In the genomic region with DNA sequence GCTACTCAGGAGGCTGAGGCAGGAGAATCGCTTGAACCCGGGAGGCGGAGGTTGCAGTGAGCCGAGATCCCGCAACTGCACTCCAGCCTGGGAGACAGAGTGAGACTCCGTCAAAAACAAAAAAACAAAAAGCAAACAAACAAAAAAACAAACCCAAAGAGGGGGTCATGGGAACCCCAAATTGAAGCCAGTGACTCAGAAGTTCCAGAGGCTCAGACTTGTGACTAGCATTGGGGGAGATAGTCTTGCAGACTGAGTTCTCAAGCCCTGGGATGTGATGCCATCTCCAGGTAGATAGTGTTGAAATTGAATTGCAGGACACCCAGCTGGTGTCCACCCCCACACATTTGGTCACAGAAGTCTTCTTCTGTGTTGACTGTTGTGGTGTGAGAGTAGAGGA, we compare ENCODE assay signal across 13 cellular contexts. TPM values are rescaled to one million over a fixed set of nuclear protein-coding genes. Genes with fewer than 3 reads are reported as not detected.
DNase-seq lines count a peak whose midpoint lies in the region; ATAC-seq and TF ChIP-seq lines count a peak whose summit lies in the region.
"Had no signal": no experiment of that assay in that cellular context is flagged by ENCODE, and none has a peak within 500 bp of the region (broad histone marks: within the 10 kb centered on the region; RNA-seq: fewer than 3 reads in every experiment).

No MANE protein-coding gene starts in this region.

- no peak for ATAC-seq in GM19351 (IDR thresholded peaks at IDR 0.05; ENCODE audit: unreplicated experiment)

- peak overlapping the region; percentile 52 for H3K27ac ChIP-seq in suprapubic skin
- H3K27ac ChIP-seq: BLaER1 had no signal

- H3K4me3 ChIP-seq in fibroblast of mammary gland (ENCODE audit: control insufficient read depth, low read depth, low read length) (no peak overlapping the region), suprapubic skin (no peak overlapping the region)
- H3K4me3 ChIP-seq: BLaER1, lung had no signal

- no peaks in the 10 kb centered on the region for H3K36me3 ChIP-seq in suprapubic skin
- H3K36me3 ChIP-seq: BLaER1 had no signal

- no peak overlapping the region for H3K4me3 Mint-ChIP-seq in activated T-cell treated with anti-CD3 and anti-CD28 coated beads, Interleukin-2, amount 50 U/mL, for 24 hours
- H3K4me3 Mint-ChIP-seq in T-helper 1 cell treated with Interleukin-12 subunit alpha and Interleukin-12 subunit beta and Interleukin-4 antibody, amounts not matched to agents 30 μg/mL and 1 μg/mL, for 36 hours: no peak overlapping the region

- no peaks in the 10 kb centered on the region for H3K9me3 ChIP-seq in suprapubic skin

- no peak for TF ChIP-seq POLR2A in suprapubic skin (IDR thresholded peaks at IDR 0.05)

- peaks cover 54% of the 10 kb centered on the region for H3K4me1 Mint-ChIP-seq in activated T-cell treated with anti-CD3 and anti-CD28 coated beads, Interleukin-2, amount 50 U/mL, for 24 hours (ENCODE audit: low read depth)
- peaks cover 48% of the 10 kb centered on the region for H3K4me1 Mint-ChIP-seq in T-helper 1 cell treated with Interleukin-12 subunit alpha and Interleukin-12 subunit beta and Interleukin-4 antibody, amounts not matched to agents 30 μg/mL and 1 μg/mL, for 36 hours (ENCODE audit: low read depth)

- TF ChIP-seq CTCF in fibroblast of mammary gland (conservative IDR thresholded peaks at IDR 0.05; ENCODE audit: control insufficient read depth, insufficient read depth, low read depth, low read length) (no peak), suprapubic skin (IDR thresholded peaks at IDR 0.05) (no peak)

- H3K9me3 Mint-ChIP-seq in activated T-cell treated with anti-CD3 and anti-CD28 coated beads, Interleukin-2, amount 50 U/mL, for 24 hours: peaks cover 7% of the 10 kb centered on the region
- H3K9me3 Mint-ChIP-seq in T-helper 1 cell treated with Interleukin-12 subunit alpha and Interleukin-12 subunit beta and Interleukin-4 antibody, amounts not matched to agents 30 μg/mL and 1 μg/mL, for 36 hours: peaks cover 10% of the 10 kb centered on the region

- peaks cover 15% of the 10 kb centered on the region for H3K36me3 Mint-ChIP-seq in activated T-cell treated with anti-CD3 and anti-CD28 coated beads, Interleukin-2, amount 50 U/mL, for 24 hours (ENCODE audit: low read depth)
- H3K36me3 Mint-ChIP-seq in T-helper 1 cell treated with Interleukin-12 subunit alpha and Interleukin-12 subunit beta and Interleukin-4 antibody, amounts not matched to agents 30 μg/mL and 1 μg/mL, for 36 hours (ENCODE audit: low read depth): peaks cover 11% of the 10 kb centered on the region

- 93% methylated on average over 6 of the region's 6 CpGs for WGBS in suprapubic skin

- H3K27me3 Mint-ChIP-seq in activated T-cell treated with anti-CD3 and anti-CD28 coated beads, Interleukin-2, amount 50 U/mL, for 24 hours: no peaks in the 10 kb centered on the region
- H3K27me3 Mint-ChIP-seq in T-helper 1 cell treated with Interleukin-12 subunit alpha and Interleukin-12 subunit beta and Interleukin-4 antibody, amounts not matched to agents 30 μg/mL and 1 μg/mL, for 36 hours (ENCODE audit: low read depth): peaks cover 3% of the 10 kb centered on the region

- H3K4me1 ChIP-seq in suprapubic skin: peaks cover 39% of the 10 kb centered on the region

- no peak for TF ChIP-seq EP300 in suprapubic skin (IDR thresholded peaks at IDR 0.05)

- DNase-seq in activated T-cell treated with anti-CD3 and anti-CD28 coated beads, Interleukin-2, amount 50 U/mL, for 24 hours: no peak
- DNase-seq in activated T-cell treated with anti-CD3 and anti-CD28 coated beads, Interleukin-2, amount 50 U/mL, for 48 hours: no peak
- DNase-seq in fibroblast of mammary gland (ENCODE audit: low read depth): peak; percentile 50
- no peak for DNase-seq in suprapubic skin (ENCODE audit: low spot score in 2 of 2)
- DNase-seq in NCI-H345 treated with DMSO at 0.1 percent for 48 hours (lab: John Stamatoyannopoulos, UW; ENCODE audit: unreplicated experiment): no peak
- no peak for DNase-seq in anterior cingulate cortex (lab: John Stamatoyannopoulos, UW)
- DNase-seq: effector CD8-positive, alpha-beta T cell; H7 had no signal

- peak overlapping the region; percentile 65 for H3K27ac Mint-ChIP-seq in activated T-cell treated with anti-CD3 and anti-CD28 coated beads, Interleukin-2, amount 50 U/mL, for 24 hours
- peak overlapping the region; percentile 62 for H3K27ac Mint-ChIP-seq in T-helper 1 cell treated with Interleukin-12 subunit alpha and Interleukin-12 subunit beta and Interleukin-4 antibody, amounts not matched to agents 30 μg/mL and 1 μg/mL, for 36 hours

- H3K27me3 ChIP-seq in suprapubic skin: no peaks in the 10 kb centered on the region
- H3K27me3 ChIP-seq: BLaER1 had no signal

RNA-seq across cellular contexts. Expression of gene ENO1, which starts 24.9 kb away (rescaled TPM):
- 100 to 1,000 TPM; 406 to 694 (median 578) TPM for total RNA-seq in suprapubic skin

RNA-seq across cellular contexts. Expression of gene CA6, which starts 42.3 kb away (rescaled TPM):
- total RNA-seq in suprapubic skin: 10 to 100 TPM in 3 of 4 donors, 1 to 10 TPM in 1; 9.5 to 57.9 (median 38.7) TPM
- total RNA-seq: H7, lung, ureter had no signal
